Comparison of ENCODE assay signal across 28 cellular contexts in the genomic region with DNA sequence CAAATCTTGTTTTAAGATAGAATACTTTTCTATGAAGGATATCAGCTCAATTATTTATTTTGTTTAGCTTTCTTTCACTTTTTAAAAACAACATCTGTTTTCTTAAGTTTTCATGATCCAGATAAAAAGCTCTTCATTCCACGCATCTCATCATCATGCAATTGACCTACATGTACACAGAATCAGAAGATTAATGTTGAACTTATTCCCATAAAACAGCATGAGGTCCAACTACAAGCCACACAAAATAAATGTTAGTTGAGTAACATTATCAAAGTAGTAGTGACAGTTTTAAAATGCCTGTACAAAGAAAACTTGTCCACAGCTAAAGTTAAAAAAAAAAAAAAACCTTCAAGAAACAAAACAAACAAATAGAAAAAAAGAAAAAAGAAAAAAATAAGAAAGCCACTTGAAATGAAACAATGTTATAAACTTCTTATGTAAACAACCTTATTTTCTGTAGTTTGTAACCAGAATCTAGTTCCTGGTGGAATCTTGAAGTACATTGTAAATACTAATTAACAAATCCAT.
DNase-seq lines count a peak whose midpoint lies in the region; ATAC-seq, FAIRE-seq and TF ChIP-seq lines count a peak whose summit lies in the region.
"Had no signal": no experiment of that assay in that cellular context is flagged by ENCODE, and none has a peak within 500 bp of the region (broad histone marks: within the 10 kb centered on the region; RNA-seq: fewer than 3 reads in every experiment).

No MANE protein-coding gene starts in this region.

- H3K9ac ChIP-seq in kidney (ENCODE audit: low read length in 2 of 2) = no peak overlapping the region
- no peak overlapping the region for H3K9ac ChIP-seq in PC-3 (ENCODE audit: low read length)

- H3K79me2 ChIP-seq in PC-3 (ENCODE audit: low read length) = no peaks in the 10 kb centered on the region

- in situ Hi-C loops in astrocyte of the spinal cord (cut with HindIII; ENCODE audit: low sequenced_read_pairs) = no loop called here

- H3K27ac ChIP-seq in kidney (ENCODE audit: low read depth in 2 of 2, low read length in 2 of 2) = no peak overlapping the region
- H3K27ac ChIP-seq in PC-3 (ENCODE audit: low read length) = no peak overlapping the region
- H3K27ac ChIP-seq: A549, Peyer's patch, SK-N-MC had no signal

- H3K9me3 ChIP-seq in kidney (ENCODE audit: control insufficient read depth in 1 of 2, low read length in 2 of 2) = no peaks in the 10 kb centered on the region
- H3K9me3 ChIP-seq in PC-3 (ENCODE audit: low read length) = no peaks in the 10 kb centered on the region
- H3K9me3 ChIP-seq: BE2C, Peyer's patch had no signal

- no peaks in the 10 kb centered on the region for H3K27me3 ChIP-seq in PC-3 (ENCODE audit: low read length)
- H3K27me3 ChIP-seq: BE2C, Peyer's patch had no signal

- DNase-seq in DMS 273 treated with DMSO at 0.1 percent for 48 hours (lab: John Stamatoyannopoulos, UW) = peak; percentile 6
- DNase-seq in astrocyte of the spinal cord (ENCODE audit: low read depth, low spot score) = peak; percentile 21
- no peak for DNase-seq in kidney
- no peak for DNase-seq in HK-2 (ENCODE audit: unreplicated experiment)
- no peak for DNase-seq in Ammon's horn (ENCODE audit: low spot score)
- no peak for DNase-seq in PC-3
- DNase-seq: BE2C; CD8-positive, alpha-beta memory T cell; DMS153; DND-41; H9; IMR-90; KG1; NCI-H1048; NCI-H1417; NCI-H1694 treated with DMSO at 0.1 percent for 48 hours; NCI-H2081 treated with DMSO at 0.1 percent for 48 hours; NCI-H2171; NCI-H226; NCI-H510A; NCI-H69; Peyer's patch; SHP77 treated with DMSO at 0.1 percent for 48 hours had no signal

- no peak overlapping the region for H3K4me2 ChIP-seq in PC-3 (ENCODE audit: low read length)
- H3K4me2 ChIP-seq: A549, GM23338 had no signal

- no TSS peak for BruUV-seq in PC-3 (replicated peaks; lab: Mats Ljungman, UMichigan)

- H3F3A ChIP-seq in PC-3 (ENCODE audit: low read length, unreplicated experiment) = no peaks in the 10 kb centered on the region

- H3K9me2 ChIP-seq in PC-3 (replicated peaks; ENCODE audit: low read length) = no peaks in the 10 kb centered on the region

- intact Hi-C loops in kidney (cut with DNase I) (no loop called here), PC-3 (cut with micrococcal nuclease) (no loop called here)

- POLR2A ChIA-PET in PC-3 (lab: Charles Lee; ENCODE audit: unreplicated experiment) = interaction anchor here (0.5 kb wide), 1 partner anchor 82 kb away, joined by 3 read pairs; no protein-coding TSS in a partner anchor

- ATAC-seq in GM19455 (IDR thresholded peaks at IDR 0.05; ENCODE audit: unreplicated experiment) (no peak), PC-3 (no peak)
- ATAC-seq: A549, GM23338 had no signal

- peak; percentile 77 for FAIRE-seq in kidney (lab: Jason Lieb, UNC)
- FAIRE-seq: A549, GM18507 had no signal

- no peaks in the 10 kb centered on the region for H4K20me1 ChIP-seq in PC-3 (ENCODE audit: low read length)

- H2AFZ ChIP-seq in PC-3 (ENCODE audit: low read length) = no peak overlapping the region
- H2AFZ ChIP-seq: GM23338 had no signal

- H3K36me3 ChIP-seq in kidney (ENCODE audit: control insufficient read depth in 1 of 2, insufficient read depth in 2 of 2, low read length in 2 of 2) = no peaks in the 10 kb centered on the region
- no peaks in the 10 kb centered on the region for H3K36me3 ChIP-seq in PC-3 (ENCODE audit: low read depth, low read length)
- H3K36me3 ChIP-seq: BE2C, Peyer's patch had no signal

- H3K4me3 ChIP-seq in astrocyte of the spinal cord (ENCODE audit: low read depth, low read length) (no peak overlapping the region), kidney (ENCODE audit: low read length in 2 of 2) (no peak overlapping the region), PC-3 (ENCODE audit: low read length) (no peak overlapping the region)
- H3K4me3 ChIP-seq: A549, GM23338, Peyer's patch, SK-N-MC had no signal

- H3K4me1 ChIP-seq in kidney (ENCODE audit: control insufficient read depth in 1 of 2, insufficient read depth in 1 of 2, low read depth in 1 of 2, low read length in 2 of 2) (no peaks in the 10 kb centered on the region), PC-3 (ENCODE audit: insufficient read depth, low read length) (no peaks in the 10 kb centered on the region)
- H3K4me1 ChIP-seq: A549, BE2C, Peyer's patch had no signal

- CTCF ChIA-PET in PC-3 (lab: Charles Lee) = no interaction called here

- TF ChIP-seq CTCF in astrocyte of the spinal cord (IDR thresholded peaks at IDR 0.05; ENCODE audit: low read depth, low read length) (no peak), kidney (IDR thresholded peaks at IDR 0.05; ENCODE audit: borderline replicate concordance, extremely low read depth, insufficient read depth) (no peak), PC-3 (conservative IDR thresholded peaks at IDR 0.05; ENCODE audit: low read depth, low read length) (no peak)

Comparison
In these comparisons a context has a peak if more than half of its experiments do, and no peak if none do; other contexts are left out.
1. DNase-seq: peak in DMS 273 treated with DMSO at 0.1 percent for 48 hours (single experiment) and astrocyte of the spinal cord (single experiment); none in kidney (single experiment), HK-2 (single experiment), Ammon's horn (single experiment) and PC-3 (single experiment).